In the genomic region with DNA sequence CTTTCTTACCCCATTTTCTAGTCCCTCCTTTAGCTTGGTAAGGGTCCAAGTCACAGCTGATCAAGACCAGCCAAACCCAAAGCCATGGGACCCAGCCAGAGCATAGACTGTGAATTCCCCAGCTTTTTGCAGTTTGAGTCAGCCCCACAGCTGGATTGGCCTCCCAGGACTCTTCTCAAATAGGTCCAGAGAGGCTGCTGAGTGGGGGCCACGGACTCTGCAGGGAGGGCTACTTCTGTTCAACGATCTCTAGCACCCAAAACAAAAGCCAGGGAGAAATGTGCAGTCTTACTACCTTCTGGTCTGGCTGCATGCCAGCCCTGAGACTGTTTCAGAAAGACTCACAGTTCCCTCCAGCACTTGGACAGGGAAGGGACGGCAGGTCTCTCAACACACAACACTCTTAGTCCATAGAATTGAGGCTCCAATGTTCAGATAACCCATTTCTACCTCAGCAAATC, we compare ENCODE assay signal across 9 cellular contexts. TPM values are rescaled to one million over a fixed set of nuclear protein-coding genes. Genes with fewer than 3 reads are reported as not detected.
A peak's percentile ranks its signal among the peaks of the same experiment; 100 is the strongest.
DNase-seq lines count a peak whose midpoint lies in the region; ATAC-seq and TF ChIP-seq lines count a peak whose summit lies in the region.
"Had no signal": no experiment of that assay in that cellular context is flagged by ENCODE, and none has a peak within 500 bp of the region (broad histone marks: within the 10 kb centered on the region; RNA-seq: fewer than 3 reads in every experiment).

No MANE protein-coding gene starts in this region.

- no peak for TF ChIP-seq EP300 in esophagus muscularis mucosa (IDR thresholded peaks at IDR 0.05)

- intact Hi-C loops in sciatic nerve (cut with DNase I) = no loop called here
- intact Hi-C loops in esophagus muscularis mucosa (cut with DNase I) = no loop called here

- H3K36me3 ChIP-seq in esophagus muscularis mucosa = no peaks in the 10 kb centered on the region

- in situ Hi-C loops in GM13976 (cut with MboI; ENCODE audit: low sequenced_read_pairs, unreplicated experiment) = no loop called here

- TF ChIP-seq POLR2A in esophagus muscularis mucosa (IDR thresholded peaks at IDR 0.05; ENCODE audit: low read depth) = no peak

- peaks cover 0 to 44% (median 0%) of the 10 kb centered on the region in 4 donors for H3K27me3 ChIP-seq in esophagus muscularis mucosa

- TF ChIP-seq CTCF in GM13976 (IDR thresholded peaks at IDR 0.05; ENCODE audit: borderline replicate concordance, control extremely low read depth, extremely low read depth, insufficient read depth, missing control alignments) (no peak), WI38 (IDR thresholded peaks at IDR 0.05; ENCODE audit: low read depth, low read length) (no peak), esophagus muscularis mucosa (IDR thresholded peaks at IDR 0.05) (no peak), omental fat pad (IDR thresholded peaks at IDR 0.05) (no peak)

- H3K4me3 ChIP-seq in WI38 (ENCODE audit: low read depth, low read length) (peak overlapping the region; percentile 79), esophagus muscularis mucosa (no peak overlapping the region)

- DNase-seq in AG08395 (ENCODE audit: low spot score) = peak; percentile 75
- DNase-seq in GM13976 (ENCODE audit: low spot score) = peak; percentile 55
- DNase-seq in hepatic stellate cell (ENCODE audit: low spot score) = peak; percentile 53
- no peak for DNase-seq in NCI-H2107 treated with DMSO at 0.1 percent for 48 hours (lab: John Stamatoyannopoulos, UW; ENCODE audit: unreplicated experiment)
- no peak for DNase-seq in sciatic nerve (ENCODE audit: low spot score)
- DNase-seq in esophagus muscularis mucosa (ENCODE audit: extremely low spot score) = no peak
- no peak for DNase-seq in omental fat pad (ENCODE audit: low spot score)

- ATAC-seq in sciatic nerve = no peak
- ATAC-seq in omental fat pad (ENCODE audit: low FRiP score) = no peak

- WGBS in esophagus muscularis mucosa = 41% methylated on average over 3 of the region's 3 CpGs

- no peak overlapping the region for H3K27ac ChIP-seq in esophagus muscularis mucosa (replicated peaks in 1 of 4)

- H3K4me1 ChIP-seq in esophagus muscularis mucosa = peaks cover 5 to 30% (median 27%) of the 10 kb centered on the region in 4 donors

- no peaks in the 10 kb centered on the region for H3K9me3 ChIP-seq in esophagus muscularis mucosa

RNA-seq across cellular contexts. Expression of a gene that starts 1.6 kb away (rescaled TPM):
- total RNA-seq in sciatic nerve = 1.9 TPM
- total RNA-seq in esophagus muscularis mucosa = 1 to 10 TPM in 3 of 4 donors, under 1 TPM in 1; 0.42 to 2.8 (median 2.1) TPM
- total RNA-seq in omental fat pad = 1 to 10 TPM; 2.8 to 10.0 (median 6.3) TPM
- total RNA-seq: temporal lobe had no signal

Comparison
In these comparisons a context has a peak if more than half of its experiments do, and no peak if none do; other contexts are left out.
1. DNase-seq: peak in AG08395 (single experiment), GM13976 (single experiment) and hepatic stellate cell (single experiment); none in NCI-H2107 treated with DMSO at 0.1 percent for 48 hours (single experiment), sciatic nerve (single experiment), esophagus muscularis mucosa (single experiment) and omental fat pad (single experiment).